Comparison of ENCODE assay signal across 2 cellular contexts in genomic region chr3:194381460-194381875, GRCh38.
TF ChIP-seq lines count a peak whose summit lies in the region.

No MANE protein-coding gene starts in this region.

TF ChIP-seq in A549, 52 proteins besides CTCF, POLR2A, EP300 and RAD21 (continued from another document):
- TF ChIP-seq FOSL2 (IDR thresholded peaks at IDR 0.05) (no peak), FOSL2 (CRISPR knock-in tag; IDR thresholded peaks at IDR 0.05) (no peak), ATOH8 (CRISPR knock-in tag; IDR thresholded peaks at IDR 0.05; ENCODE audit: low read depth) (no peak), ZNF302 (CRISPR knock-in tag; IDR thresholded peaks at IDR 0.05) (no peak)
TF ChIP-seq in A549: peak in this region for 0.

TF ChIP-seq in HCT116, 20 proteins besides CTCF, POLR2A, EP300 and RAD21 (continued from another document):
- TF ChIP-seq MAX (IDR thresholded peaks at IDR 0.05) (no peak), EGR1 (IDR thresholded peaks at IDR 0.05; ENCODE audit: low read depth) (no peak), ATF3 (IDR thresholded peaks at IDR 0.05) (no peak), FOSL1 (IDR thresholded peaks at IDR 0.05; ENCODE audit: low read depth) (no peak), YY1 (IDR thresholded peaks at IDR 0.05; ENCODE audit: extremely low read depth, insufficient replicate concordance, low read depth, low read length) (no peak), CEBPB (IDR thresholded peaks at IDR 0.05; ENCODE audit: low read depth) (no peak)
TF ChIP-seq in HCT116: peak in this region for 0.
